In genomic region chr19:15014579-15014978, GRCh38 we compare ENCODE assay signal across 16 cellular contexts. TPM values are rescaled to one million over a fixed set of nuclear protein-coding genes. Genes with fewer than 3 reads are reported as not detected.
DNase-seq lines count a peak whose midpoint lies in the region; ATAC-seq and TF ChIP-seq lines count a peak whose summit lies in the region.
"Had no signal": no experiment of that assay in that cellular context is flagged by ENCODE, and none has a peak within 500 bp of the region (broad histone marks: within the 10 kb centered on the region; RNA-seq: fewer than 3 reads in every experiment).

No MANE protein-coding gene starts in this region.

- TF ChIP-seq CTCF in SK-N-SH (IDR thresholded peaks at IDR 0.05) (no peak), endodermal cell (conservative IDR thresholded peaks at IDR 0.05) (no peak)

- H3K9me3 ChIP-seq in SK-N-SH (no peaks in the 10 kb centered on the region), endodermal cell (ENCODE audit: control insufficient read depth, low read length) (peaks cover 36% of the 10 kb centered on the region)
- H3K9me3 ChIP-seq: SJCRH30 had no signal

- H3K4me3 ChIP-seq in SK-N-SH (ENCODE audit: low read depth in 2 of 2, low read length in 1 of 2) (no peak overlapping the region), endodermal cell (ENCODE audit: low read length) (no peak overlapping the region)
- H3K4me3 ChIP-seq: BLaER1 treated with 17β-estradiol and CSF1 and Interleukin-3, amounts not matched to agents 10 nM and 100 nM; SJCRH30 had no signal

- H3K27me3 Mint-ChIP-seq in endodermal cell (ENCODE audit: insufficient read depth) = peaks cover 45% of the 10 kb centered on the region

- no peaks in the 10 kb centered on the region for H3K4me1 Mint-ChIP-seq in endodermal cell

- TF ChIP-seq RAD21 in SK-N-SH (IDR thresholded peaks at IDR 0.05; ENCODE audit: low read length) = no peak

- ATAC-seq in SK-N-SH treated with all-trans-retinoic acid at 6 μM for 48 hours (no peak), HG03521 (IDR thresholded peaks at IDR 0.05; ENCODE audit: unreplicated experiment) (no peak), GM18868 (IDR thresholded peaks at IDR 0.05; ENCODE audit: unreplicated experiment) (no peak)

- H3K9me3 Mint-ChIP-seq in endodermal cell = peaks cover 70% of the 10 kb centered on the region

- H3K4me2 ChIP-seq in SK-N-SH = no peak overlapping the region
- H3K4me2 ChIP-seq: BLaER1 treated with 17β-estradiol and CSF1 and Interleukin-3, amounts not matched to agents 10 nM and 100 nM had no signal

- no peaks in the 10 kb centered on the region for H3K4me1 ChIP-seq in SK-N-SH (ENCODE audit: control insufficient read depth in 1 of 2, insufficient read depth in 2 of 2, low read depth in 1 of 2, low read length in 1 of 2)
- H3K4me1 ChIP-seq in endodermal cell (ENCODE audit: control insufficient read depth, insufficient read depth, low read length) = no peaks in the 10 kb centered on the region
- H3K4me1 ChIP-seq: BLaER1 treated with 17β-estradiol and CSF1 and Interleukin-3, amounts not matched to agents 10 nM and 100 nM; SJCRH30 had no signal

- H3K27me3 ChIP-seq in SK-N-SH (ENCODE audit: insufficient read depth) (no peaks in the 10 kb centered on the region; the same call in 1 of the 2 replicates), endodermal cell (ENCODE audit: control insufficient read depth, insufficient read depth, low read length, poor library complexity, severe bottlenecking) (no peaks in the 10 kb centered on the region)
- H3K27me3 ChIP-seq: BLaER1 treated with 17β-estradiol and CSF1 and Interleukin-3, amounts not matched to agents 10 nM and 100 nM; SJCRH30 had no signal

- DNase-seq in SK-N-SH (no peak), RKO (ENCODE audit: low spot score) (peak; percentile 16), endodermal cell (peak; percentile 85), NCI-H1694 (lab: John Stamatoyannopoulos, UW) (no peak)
- no peak for DNase-seq in stimulated activated naive CD4-positive, alpha-beta T cell (lab: John Stamatoyannopoulos, UW)
- DNase-seq: EL, MV-4-11, NCI-H1436, NCI-H2081, NCI-H510A treated with DMSO at 0.1 percent for 48 hours had no signal

- H3K4me3 Mint-ChIP-seq in endodermal cell = no peak overlapping the region

- 3% methylated on average over 11 of the region's 11 CpGs for WGBS in SK-N-SH (ENCODE audit: low lambda C conversion rate)
- WGBS in endodermal cell (ENCODE audit: insufficient coverage in 1 of 2, insufficient read length in 1 of 2), 2 experiments = 40 to 48% methylated on average over 3 to 9 of the region's 11 CpGs

- H4K20me1 ChIP-seq in SK-N-SH (ENCODE audit: insufficient read depth) = no peaks in the 10 kb centered on the region
- H4K20me1 ChIP-seq: BLaER1 treated with 17β-estradiol and CSF1 and Interleukin-3, amounts not matched to agents 10 nM and 100 nM had no signal

- POLR2A ChIA-PET in SK-N-SH (lab: Yijun Ruan, JAX) = no interaction called here

- H3K27ac ChIP-seq in SK-N-SH (ENCODE audit: low read depth in 2 of 2, low read length in 1 of 2) (no peak overlapping the region), endodermal cell (ENCODE audit: low read depth, low read length) (no peak overlapping the region)
- H3K27ac ChIP-seq: 22Rv1; BLaER1 treated with 17β-estradiol and CSF1 and Interleukin-3, amounts not matched to agents 10 nM and 100 nM; SJCRH30 had no signal

- CTCF ChIA-PET in SK-N-SH (lab: Yijun Ruan, JAX) = no interaction called here

- H3K9me2 ChIP-seq in SK-N-SH = no peaks in the 10 kb centered on the region

- H3K79me2 ChIP-seq in SK-N-SH (ENCODE audit: insufficient read depth) = no peaks in the 10 kb centered on the region

- no peak overlapping the region for H3K9ac ChIP-seq in SK-N-SH
- no peak overlapping the region for H3K9ac ChIP-seq in endodermal cell (ENCODE audit: extremely low read depth, low read length, poor library complexity, severe bottlenecking)
- H3K9ac ChIP-seq: BLaER1 treated with 17β-estradiol and CSF1 and Interleukin-3, amounts not matched to agents 10 nM and 100 nM had no signal

- no peaks in the 10 kb centered on the region for H3K36me3 ChIP-seq in SK-N-SH (replicated peaks in 1 of 2; ENCODE audit: control insufficient read depth in 1 of 2, insufficient read depth in 2 of 2, low read length in 1 of 2)
- no peaks in the 10 kb centered on the region for H3K36me3 ChIP-seq in endodermal cell (ENCODE audit: control insufficient read depth, insufficient read depth, low read length)
- H3K36me3 ChIP-seq: BLaER1 treated with 17β-estradiol and CSF1 and Interleukin-3, amounts not matched to agents 10 nM and 100 nM; SJCRH30 had no signal

- no peak for TF ChIP-seq EP300 in SK-N-SH (IDR thresholded peaks at IDR 0.05; ENCODE audit: borderline replicate concordance in 1 of 2, low read depth in 1 of 2, low read length in 1 of 2)

- H3K36me3 Mint-ChIP-seq in endodermal cell (ENCODE audit: low read depth) = no peaks in the 10 kb centered on the region

- no peak overlapping the region for H3K27ac Mint-ChIP-seq in endodermal cell

- H3F3A ChIP-seq in SK-N-SH (replicated peaks; ENCODE audit: insufficient read depth) = no peaks in the 10 kb centered on the region

- H2AFZ ChIP-seq in SK-N-SH (ENCODE audit: low read depth) = no peak overlapping the region

TF ChIP-seq in SK-N-SH, 30 proteins besides CTCF, POLR2A, EP300 and RAD21:
- TF ChIP-seq, protein P1, sequence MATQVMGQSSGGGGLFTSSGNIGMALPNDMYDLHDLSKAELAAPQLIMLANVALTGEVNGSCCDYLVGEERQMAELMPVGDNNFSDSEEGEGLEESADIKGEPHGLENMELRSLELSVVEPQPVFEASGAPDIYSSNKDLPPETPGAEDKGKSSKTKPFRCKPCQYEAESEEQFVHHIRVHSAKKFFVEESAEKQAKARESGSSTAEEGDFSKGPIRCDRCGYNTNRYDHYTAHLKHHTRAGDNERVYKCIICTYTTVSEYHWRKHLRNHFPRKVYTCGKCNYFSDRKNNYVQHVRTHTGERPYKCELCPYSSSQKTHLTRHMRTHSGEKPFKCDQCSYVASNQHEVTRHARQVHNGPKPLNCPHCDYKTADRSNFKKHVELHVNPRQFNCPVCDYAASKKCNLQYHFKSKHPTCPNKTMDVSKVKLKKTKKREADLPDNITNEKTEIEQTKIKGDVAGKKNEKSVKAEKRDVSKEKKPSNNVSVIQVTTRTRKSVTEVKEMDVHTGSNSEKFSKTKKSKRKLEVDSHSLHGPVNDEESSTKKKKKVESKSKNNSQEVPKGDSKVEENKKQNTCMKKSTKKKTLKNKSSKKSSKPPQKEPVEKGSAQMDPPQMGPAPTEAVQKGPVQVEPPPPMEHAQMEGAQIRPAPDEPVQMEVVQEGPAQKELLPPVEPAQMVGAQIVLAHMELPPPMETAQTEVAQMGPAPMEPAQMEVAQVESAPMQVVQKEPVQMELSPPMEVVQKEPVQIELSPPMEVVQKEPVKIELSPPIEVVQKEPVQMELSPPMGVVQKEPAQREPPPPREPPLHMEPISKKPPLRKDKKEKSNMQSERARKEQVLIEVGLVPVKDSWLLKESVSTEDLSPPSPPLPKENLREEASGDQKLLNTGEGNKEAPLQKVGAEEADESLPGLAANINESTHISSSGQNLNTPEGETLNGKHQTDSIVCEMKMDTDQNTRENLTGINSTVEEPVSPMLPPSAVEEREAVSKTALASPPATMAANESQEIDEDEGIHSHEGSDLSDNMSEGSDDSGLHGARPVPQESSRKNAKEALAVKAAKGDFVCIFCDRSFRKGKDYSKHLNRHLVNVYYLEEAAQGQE (IDR thresholded peaks at IDR 0.05; ENCODE audit: low read depth, low read length) = peak; percentile 87
- TF ChIP-seq TEAD4 (IDR thresholded peaks at IDR 0.05; ENCODE audit: borderline replicate concordance, insufficient read depth) = no peak

TF ChIP-seq in SK-N-SH treated with all-trans-retinoic acid at 6 μM for 48 hours, 23 proteins besides CTCF, POLR2A, EP300 and RAD21 (continues in another document):
- TF ChIP-seq POU6F1 (CRISPR knock-in tag; IDR thresholded peaks at IDR 0.05; ENCODE audit: borderline replicate concordance, low read depth) (no peak), ZNF565 (CRISPR knock-in tag; conservative IDR thresholded peaks at IDR 0.05; ENCODE audit: low read depth) (no peak), ZC3H10 (CRISPR knock-in tag; IDR thresholded peaks at IDR 0.05) (no peak), TCF4 (CRISPR knock-in tag; IDR thresholded peaks at IDR 0.05; ENCODE audit: borderline replicate concordance) (no peak), RARB (CRISPR knock-in tag; IDR thresholded peaks at IDR 0.05) (no peak)

RNA-seq across cellular contexts. Expression of gene CASP14, which starts 34.7 kb away (rescaled TPM):
- polyA plus RNA-seq in SK-N-SH (2012; rRNA removed) = not detected in 2 replicates
- polyA plus RNA-seq in SK-N-SH (2012; cell fraction: cytosol; rRNA removed) = not detected in 2 replicates
- not detected in 2 replicates for polyA plus RNA-seq in SK-N-SH (2012; cell fraction: nucleus; rRNA removed)
- total RNA-seq in endodermal cell = not detected
- polyA plus RNA-seq in endodermal cell (2013, experiment 1 of 2) = not detected
- not detected for polyA plus RNA-seq in endodermal cell (2013, experiment 2 of 2)

RNA-seq across cellular contexts. Expression of gene SLC1A6, which starts 34.9 kb away (rescaled TPM):
- not detected in 2 replicates for polyA plus RNA-seq in SK-N-SH (2012; rRNA removed)
- not detected in 2 replicates for polyA plus RNA-seq in SK-N-SH (2012; cell fraction: cytosol; rRNA removed)
- polyA plus RNA-seq in SK-N-SH (2012; cell fraction: nucleus; rRNA removed) = not detected in 2 replicates
- 1 to 10 TPM in 1 of 2 donors, under 1 TPM in 1; 0.86 to 3.1 TPM for total RNA-seq in endodermal cell
- polyA plus RNA-seq in endodermal cell (2013, experiment 1 of 2) = 1.4 TPM
- polyA plus RNA-seq in endodermal cell (2013, experiment 2 of 2) = 0.66 TPM
- total RNA-seq: SJCRH30 had no signal

Comparison
In these comparisons a context has a peak if more than half of its experiments do, and no peak if none do; other contexts are left out.
1. DNase-seq: peak in RKO (single experiment) and endodermal cell (single experiment); none in SK-N-SH (single experiment), NCI-H1694 (single experiment) and stimulated activated naive CD4-positive, alpha-beta T cell (0 of 6).